Comparison of ENCODE assay signal across 17 cellular contexts in the genomic region with DNA sequence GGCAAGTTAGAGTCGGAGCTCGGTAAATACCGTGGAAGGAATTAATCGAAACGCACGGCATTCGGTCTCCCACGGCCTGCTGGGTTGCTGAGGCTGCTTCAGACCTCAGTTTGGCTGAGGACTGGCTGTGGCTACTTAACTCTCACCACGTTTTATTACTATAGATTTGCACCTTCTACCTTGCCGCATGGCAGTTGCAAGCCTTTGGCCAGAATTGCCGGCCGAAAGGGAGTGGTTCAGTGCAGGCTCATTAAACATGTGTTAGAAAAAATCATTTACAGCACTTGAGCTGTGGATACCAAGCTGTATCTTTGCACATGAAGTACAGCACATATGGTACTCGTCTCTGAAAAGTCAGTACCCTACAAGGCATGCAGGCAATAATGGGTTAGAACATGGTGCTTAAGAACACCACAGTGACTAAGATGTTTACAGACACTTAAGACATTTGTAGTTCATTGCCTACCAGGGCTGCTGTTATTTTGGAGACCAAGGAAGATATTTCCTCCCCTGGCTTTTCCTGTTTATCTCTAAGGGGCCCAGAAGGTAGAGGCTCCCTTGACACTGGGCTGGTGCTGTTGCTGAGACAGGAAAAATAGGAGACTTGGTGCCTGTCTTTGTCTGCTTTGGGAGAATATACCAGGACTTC.
A peak's percentile ranks its signal among the peaks of the same experiment; 100 is the strongest.
DNase-seq lines count a peak whose midpoint lies in the region; ATAC-seq, FAIRE-seq and TF ChIP-seq lines count a peak whose summit lies in the region.
"Had no signal": no experiment of that assay in that cellular context is flagged by ENCODE, and none has a peak within 500 bp of the region (broad histone marks: within the 10 kb centered on the region; RNA-seq: fewer than 3 reads in every experiment).

No MANE protein-coding gene starts in this region.

- no peaks in the 10 kb centered on the region for H3K27me3 Mint-ChIP-seq in memory B cell

- DNase-seq in Right ventricle myocardium inferior (ENCODE audit: missing footprints) (no peak), Right ventricle myocardium superior (no peak), H1 (ENCODE audit: low read depth in 1 of 2, low spot score in 2 of 2) (no peak), memory B cell (ENCODE audit: low spot score in 2 of 2) (no peak), upper lobe of left lung (no peak), LoVo (ENCODE audit: low spot score) (no peak), NCI-H82 treated with DMSO at 0.1 percent for 48 hours (lab: John Stamatoyannopoulos, UW; ENCODE audit: unreplicated experiment) (no peak)
- DNase-seq: activated CD8-positive, alpha-beta T cell treated with anti-CD3 and anti-CD28 coated beads, Interleukin-2, amount 10 ng/mL, durations not matched to agents 7 days and 5 days; activated naive CD4-positive, alpha-beta T cell; cerebellar nuclear complex; DMS 273 treated with DMSO at 0.1 percent for 48 hours; foreskin keratinocyte; NCI-H2029; ovary had no signal

- H3K9me3 ChIP-seq in H1 (ENCODE audit: insufficient read depth in 2 of 2, low read depth in 1 of 2, low read length in 1 of 2) (no peaks in the 10 kb centered on the region), upper lobe of left lung (no peaks in the 10 kb centered on the region)
- H3K9me3 ChIP-seq: ovary had no signal

- TF ChIP-seq EP300 in H1 (IDR thresholded peaks at IDR 0.05; ENCODE audit: borderline replicate concordance in 1 of 2, low read depth in 2 of 2, low read length in 2 of 2) (no peak), upper lobe of left lung (IDR thresholded peaks at IDR 0.05) (no peak)

- H3K27ac ChIP-seq in H1 (ENCODE audit: low read depth, low read length), result no peak overlapping the region
- H3K27ac ChIP-seq in upper lobe of left lung, result peak overlapping the region in 3 of 4 donors; percentile 55 to 73 (median 73)
- H3K27ac ChIP-seq: foreskin keratinocyte, KMS-11 had no signal

- no peak for TF ChIP-seq RAD21 in H1 (IDR thresholded peaks at IDR 0.05 in 1 of 2, conservative IDR thresholded peaks at IDR 0.05 in 1 of 2; ENCODE audit: low read depth in 2 of 2, low read length in 2 of 2)

- peak overlapping the region; percentile 64 for H3K4me3 Mint-ChIP-seq in memory B cell
- H3K4me3 Mint-ChIP-seq: activated CD8-positive, alpha-beta T cell treated with anti-CD3 and anti-CD28 coated beads, Interleukin-2, amount 10 ng/mL, durations not matched to agents 7 days and 5 days had no signal

- H2BK120ac ChIP-seq in H1 (replicated peaks; ENCODE audit: low read depth, low read length), result no peak overlapping the region

- intact Hi-C loops in Right ventricle myocardium inferior (cut with DNase I) (no loop called here), Right ventricle myocardium superior (cut with DNase I) (loop anchor here (10.0 kb wide), 1 partner anchor 183 kb away; no protein-coding TSS in a partner anchor)

- H4K20me1 ChIP-seq in H1 (replicated peaks in 1 of 2; ENCODE audit: control insufficient read depth in 1 of 2, insufficient read depth in 2 of 2, low read length in 2 of 2), result peaks cover 12 to 16% of the 10 kb centered on the region in 2 experiments

- H3K36me3 Mint-ChIP-seq in memory B cell, result peaks cover 27% of the 10 kb centered on the region

- TF ChIP-seq CTCF in H1 (IDR thresholded peaks at IDR 0.05; ENCODE audit: control extremely low read depth in 1 of 3, insufficient read depth in 1 of 3, low read depth in 1 of 3, low read length in 3 of 3) (no peak), upper lobe of left lung (IDR thresholded peaks at IDR 0.05) (no peak)

- no peak overlapping the region for H2AK5ac ChIP-seq in H1 (ENCODE audit: low read depth, low read length)

- CTCF ChIA-PET in H1 (lab: Charles Lee; ENCODE audit: partially characterized antibody), result interaction anchor here (1.0 to 2.4 kb wide), 4 partner anchors 12 to 198 kb away, joined by 3 to 6 read pairs (median 4); no protein-coding TSS in a partner anchor

- H3K27ac Mint-ChIP-seq in memory B cell, result peak overlapping the region; percentile 99
- H3K27ac Mint-ChIP-seq: activated CD8-positive, alpha-beta T cell treated with anti-CD3 and anti-CD28 coated beads, Interleukin-2, amount 10 ng/mL, durations not matched to agents 7 days and 5 days had no signal

- H2AFZ ChIP-seq in H1 (ENCODE audit: low read length), result no peak overlapping the region

- H3K56ac ChIP-seq in H1 (replicated peaks; ENCODE audit: insufficient read length, low read depth, low read length), result no peak overlapping the region

- H3K23ac ChIP-seq in H1 (ENCODE audit: insufficient read length), result no peak overlapping the region

- H4K8ac ChIP-seq in H1 (ENCODE audit: extremely low read depth, insufficient read depth, low read length), result no peak overlapping the region

- peaks cover 0 to 92% of the 10 kb centered on the region in 2 experiments; a peak in 3 of 4 replicates for H3K79me2 ChIP-seq in H1 (ENCODE audit: control insufficient read depth in 1 of 2, insufficient read depth in 2 of 2, low read length in 2 of 2)

- H3K18ac ChIP-seq in H1 (ENCODE audit: extremely low read depth, low read length), result no peak overlapping the region

- WGBS in H1 (ENCODE audit: extremely low coverage in 1 of 2, insufficient coverage in 1 of 2, insufficient read length in 1 of 2, insufficient replicate concordance in 2 of 2, low coverage in 1 of 2, low lambda C conversion rate in 2 of 2, missing lambda C conversion rate in 1 of 2), 2 experiments, result 95% methylated on average over 13 of the region's 13 CpGs; no CpG with 5 or more reads in 1 of the 2 experiments
- 86% methylated on average over 13 of the region's 13 CpGs for WGBS in upper lobe of left lung, 2 donors

- H2BK5ac ChIP-seq in H1 (ENCODE audit: low read depth, low read length), result peak overlapping the region; percentile 15; the same call in 1 of the 2 replicates

- peaks cover 4 to 72% (median 25%) of the 10 kb centered on the region in 4 experiments; a peak in 7 of 8 replicates for H3K36me3 ChIP-seq in H1 (ENCODE audit: control insufficient read depth in 2 of 4, insufficient read depth in 4 of 4, low read length in 3 of 4)
- H3K36me3 ChIP-seq in upper lobe of left lung, result peaks cover 0 to 6% (median 0%) of the 10 kb centered on the region in 4 donors
- H3K36me3 ChIP-seq: ovary had no signal

- H3K14ac ChIP-seq in H1 (ENCODE audit: insufficient read length), result no peak overlapping the region

- no peaks in the 10 kb centered on the region for H3K23me2 ChIP-seq in H1 (ENCODE audit: low read depth, low read length)

- H3K4me3 ChIP-seq in H1 (ENCODE audit: extremely low read depth in 1 of 4, insufficient read depth in 2 of 4, low read depth in 3 of 4, low read length in 4 of 4) (no peak overlapping the region), upper lobe of left lung (no peak overlapping the region)
- H3K4me3 ChIP-seq: GM12878, ovary had no signal

- H3K9ac ChIP-seq in H1 (replicated peaks in 1 of 4; ENCODE audit: extremely low read depth in 1 of 4, low read depth in 3 of 4, low read length in 3 of 4), result no peak overlapping the region
- H3K9ac ChIP-seq: KMS-11 had no signal

- no peak overlapping the region for H4K91ac ChIP-seq in H1 (replicated peaks; ENCODE audit: insufficient read length, low read length)

- no peak overlapping the region for H2BK20ac ChIP-seq in H1 (ENCODE audit: low read length)

- H2BK15ac ChIP-seq in H1 (ENCODE audit: low read length), result no peak overlapping the region

- H2BK12ac ChIP-seq in H1 (ENCODE audit: low read depth, low read length), result no peak overlapping the region; the same call in 1 of the 2 replicates

- peaks cover 0 to 4% (median 1%) of the 10 kb centered on the region in 4 experiments; a peak in 2 of 7 replicates for H3K4me1 ChIP-seq in H1 (replicated peaks in 1 of 4; ENCODE audit: control insufficient read depth in 3 of 4, insufficient read depth in 4 of 4, low read length in 3 of 4)
- peaks cover 17 to 38% (median 32%) of the 10 kb centered on the region in 4 donors for H3K4me1 ChIP-seq in upper lobe of left lung
- H3K4me1 ChIP-seq: foreskin keratinocyte had no signal

- peak; percentile 26 for ATAC-seq in Right ventricle myocardium inferior
- no peak for ATAC-seq in Right ventricle myocardium superior (ENCODE audit: poor library complexity)
- no peak for ATAC-seq in memory B cell (ENCODE audit: low read depth)
- no peak for ATAC-seq in upper lobe of left lung (ENCODE audit: low FRiP score in 2 of 2)
- ATAC-seq in GM18511 (IDR thresholded peaks at IDR 0.05; ENCODE audit: unreplicated experiment), result no peak
- ATAC-seq: activated CD8-positive, alpha-beta T cell treated with anti-CD3 and anti-CD28 coated beads, Interleukin-2, amount 10 ng/mL, durations not matched to agents 7 days and 5 days; foreskin keratinocyte; GM12878 had no signal

- POLR2A ChIA-PET in H1 (lab: Charles Lee; ENCODE audit: partially characterized antibody), result interaction anchor here (0.9 to 1.5 kb wide), 5 partner anchors 10 to 97 kb away, joined by 3 to 7 read pairs (median 4); no protein-coding TSS in a partner anchor

- peaks cover 68% of the 10 kb centered on the region for H3K4me1 Mint-ChIP-seq in memory B cell

- no peak for FAIRE-seq in H1 (lab: Jason Lieb, UNC)
- FAIRE-seq: GM12878 had no signal

- H3K27me3 ChIP-seq in H1 (replicated peaks in 1 of 4; ENCODE audit: control insufficient read depth in 3 of 4, extremely low read depth in 1 of 4, insufficient read depth in 3 of 4, low read length in 3 of 4) (no peaks in the 10 kb centered on the region), upper lobe of left lung (no peaks in the 10 kb centered on the region)
- H3K27me3 ChIP-seq: foreskin keratinocyte, ovary had no signal

- peaks cover 3% of the 10 kb centered on the region; the same call in 1 of the 2 replicates for H3K79me1 ChIP-seq in H1 (ENCODE audit: low read depth, low read length)

- peak in 1 of 2 experiments; percentile 29; a peak in 1 of 3 replicates for TF ChIP-seq POLR2A in H1 (IDR thresholded peaks at IDR 0.05; ENCODE audit: control extremely low read depth in 1 of 2, low read depth in 2 of 2, low read length in 2 of 2)
- TF ChIP-seq POLR2A in upper lobe of left lung (IDR thresholded peaks at IDR 0.05), result no peak

- H3K4me2 ChIP-seq in H1 (ENCODE audit: insufficient read depth in 1 of 2, low read depth in 2 of 2, low read length in 2 of 2), result no peak overlapping the region

- H3K9me3 Mint-ChIP-seq in memory B cell, result no peaks in the 10 kb centered on the region

- no peak overlapping the region for H3K4ac ChIP-seq in H1 (replicated peaks; ENCODE audit: insufficient read length, low read depth, low read length)

- no peak overlapping the region for H4K5ac ChIP-seq in H1 (ENCODE audit: insufficient read length, low read depth, low read length)

TF ChIP-seq in H1, 55 proteins besides CTCF, POLR2A, EP300 and RAD21 (continues in another document):
- TF ChIP-seq KDM1A (IDR thresholded peaks at IDR 0.05; ENCODE audit: borderline replicate concordance, low read length) (no peak), TCF12 (IDR thresholded peaks at IDR 0.05; ENCODE audit: low read depth, low read length) (no peak), SRF (IDR thresholded peaks at IDR 0.05; ENCODE audit: low read depth, low read length) (no peak), TAF7 (optimal IDR thresholded peaks at IDR 0.05; ENCODE audit: borderline replicate concordance, low read depth, low read length) (no peak)
